In genomic region chr6:128361378-128361777, GRCh38 we compare ENCODE assay signal across 26 cellular contexts.
"Had no signal": no experiment of that assay in that cellular context is flagged by ENCODE, and none has a peak within 500 bp of the region (broad histone marks: within the 10 kb centered on the region; RNA-seq: fewer than 3 reads in every experiment).

No MANE protein-coding gene starts in this region.

- H3K36me3 ChIP-seq: esophagus squamous epithelium, gastrocnemius medialis, heart right ventricle, lower lobe of right lung had no signal

- H3K4me1 ChIP-seq: lower lobe of right lung had no signal

- H3K27ac ChIP-seq: coronary artery, dorsolateral prefrontal cortex, epithelial cell of prostate, esophagus squamous epithelium, gastrocnemius medialis, heart right ventricle, lower lobe of right lung had no signal

- H3K27me3 ChIP-seq: dorsolateral prefrontal cortex, esophagus squamous epithelium, gastrocnemius medialis, heart right ventricle had no signal

- ATAC-seq: esophagus mucosa; gastrocnemius medialis; heart right ventricle; left cardiac atrium; left lobe of liver; left ventricle myocardium superior; lower lobe of right lung; naive thymus-derived CD4-positive, alpha-beta T cell had no signal

- FAIRE-seq: colon, endothelial cell of umbilical vein, keratinocyte had no signal

- H3K4me3 ChIP-seq: coronary artery, dorsolateral prefrontal cortex, esophagus squamous epithelium, gastrocnemius medialis, heart right ventricle, lower lobe of right lung had no signal

- DNase-seq: dermis blood vessel endothelial cell; dorsolateral prefrontal cortex; effector CD4-positive, alpha-beta T cell; effector memory CD4-positive, alpha-beta T cell; erythroblast; esophagus squamous epithelium; foreskin fibroblast; foreskin melanocyte; gastrocnemius medialis; glutamatergic neuron; head of caudate nucleus; heart right ventricle; hippocampal formation; left cardiac atrium; left ventricle myocardium superior; lower lobe of right lung; mesenchymal stem cell; midbrain; naive thymus-derived CD4-positive, alpha-beta T cell had no signal

- H3K9me3 ChIP-seq: esophagus squamous epithelium, gastrocnemius medialis, heart right ventricle, lower lobe of right lung had no signal
